ENCODE assay signal across 13 cellular contexts in genomic region chr7:68441610-68442009, GRCh38.
DNase-seq lines count a peak whose midpoint lies in the region; ATAC-seq and TF ChIP-seq lines count a peak whose summit lies in the region.
"Had no signal": no experiment of that assay in that cellular context is flagged by ENCODE, and none has a peak within 500 bp of the region (broad histone marks: within the 10 kb centered on the region; RNA-seq: fewer than 3 reads in every experiment).

No MANE protein-coding gene starts in this region.

- DNase-seq in NCI-H1436 (lab: John Stamatoyannopoulos, UW) (peak; percentile 26), NCI-H1436 treated with DMSO at 0.1 percent for 48 hours (lab: John Stamatoyannopoulos, UW) (no peak), NCI-H82 (lab: John Stamatoyannopoulos, UW) (peak; percentile 59), NCI-H82 treated with DMSO at 0.1 percent for 48 hours (lab: John Stamatoyannopoulos, UW; ENCODE audit: unreplicated experiment) (no peak), NCI-H2081 treated with DMSO at 0.1 percent for 48 hours (lab: John Stamatoyannopoulos, UW) (peak; percentile 58), mesothelial cell of epicardium (ENCODE audit: low spot score in 2 of 2, unreplicated experiment in 2 of 2) (no peak)
- DNase-seq: BE2C; CD4-positive, alpha-beta memory T cell; GF-D8; GOT3; H9 had no signal

- H3K27ac Mint-ChIP-seq in mesothelial cell of epicardium: peak overlapping the region; percentile 62
- H3K27ac Mint-ChIP-seq: CD4-positive, alpha-beta memory T cell; H9 had no signal

- ATAC-seq in HG02610 (IDR thresholded peaks at IDR 0.05; ENCODE audit: unreplicated experiment): no peak
- ATAC-seq in HG02642 (IDR thresholded peaks at IDR 0.05; ENCODE audit: poor library complexity, unreplicated experiment): no peak

- no peak overlapping the region for H3K4me3 Mint-ChIP-seq in mesothelial cell of epicardium
- H3K4me3 Mint-ChIP-seq: CD4-positive, alpha-beta memory T cell; H9 had no signal

- peaks cover 33% of the 10 kb centered on the region for H3K9me3 Mint-ChIP-seq in mesothelial cell of epicardium
- H3K9me3 Mint-ChIP-seq: H9 had no signal

- peaks cover 30% of the 10 kb centered on the region for H3K4me1 Mint-ChIP-seq in mesothelial cell of epicardium
- H3K4me1 Mint-ChIP-seq: CD4-positive, alpha-beta memory T cell had no signal

- H3K27me3 Mint-ChIP-seq in mesothelial cell of epicardium (ENCODE audit: low read depth): no peaks in the 10 kb centered on the region
- H3K27me3 Mint-ChIP-seq: CD4-positive, alpha-beta memory T cell had no signal

- TF ChIP-seq CTCF in mesothelial cell of epicardium (IDR thresholded peaks at IDR 0.05; ENCODE audit: unreplicated experiment): no peak

- H3K36me3 Mint-ChIP-seq in mesothelial cell of epicardium: peaks cover 3% of the 10 kb centered on the region
- H3K36me3 Mint-ChIP-seq: CD4-positive, alpha-beta memory T cell had no signal

Comparison
In these comparisons a context has a peak if more than half of its experiments do, and no peak if none do; other contexts are left out.
1. DNase-seq: peak in NCI-H1436 (single experiment), NCI-H82 (single experiment) and NCI-H2081 treated with DMSO at 0.1 percent for 48 hours (single experiment); none in NCI-H1436 treated with DMSO at 0.1 percent for 48 hours (single experiment), NCI-H82 treated with DMSO at 0.1 percent for 48 hours (single experiment) and mesothelial cell of epicardium (0 of 2).